ENCODE assay signal across 16 cellular contexts in genomic region chr2:39335930-39336329, GRCh38.
"Had no signal": no experiment of that assay in that cellular context is flagged by ENCODE, and none has a peak within 500 bp of the region (broad histone marks: within the 10 kb centered on the region; RNA-seq: fewer than 3 reads in every experiment).

No MANE protein-coding gene starts in this region.

- H3K4me1 ChIP-seq: lower lobe of right lung, pancreas had no signal

- H3K27ac ChIP-seq: heart right ventricle, lower lobe of right lung, pancreas, skin epidermis had no signal

- ATAC-seq: esophagus mucosa; left lobe of liver; lower lobe of right lung; natural killer cell treated with Interleukin-12 subunit alpha and Interleukin-12 subunit beta and Interleukin-15 and Interleukin-18, amount 100 ng/mL, for 72 hours; pancreas; sciatic nerve; stimulated activated naive B cell treated with anti-CD40 and anti-IgM and Interleukin-4, amounts not matched to agents 10 μg/mL and 1 μg/mL and 100 μg/mL, for 72 hours had no signal

- H3K27me3 ChIP-seq: heart right ventricle, pancreas had no signal

- H3K36me3 ChIP-seq: lower lobe of right lung, pancreas had no signal

- H3K4me3 ChIP-seq: heart right ventricle, lower lobe of right lung, pancreas, skin epidermis had no signal

- H3K9me3 ChIP-seq: heart right ventricle, lower lobe of right lung, pancreas had no signal

- DNase-seq: effector memory CD4-positive, alpha-beta T cell; heart right ventricle; hypothalamus; kidney glomerular epithelial cell; lower lobe of right lung; occipital lobe; pancreas; stimulated activated CD4-positive, alpha-beta T cell treated with anti-CD3 and anti-CD28 coated beads, Interleukin-2, amount 100 ng/mL, for 24 hours; stimulated activated CD4-positive, alpha-beta T cell treated with anti-CD3 and anti-CD28 coated beads, Interleukin-4, amount 100 ng/mL, for 4 hours; stimulated activated naive B cell treated with anti-CD40 and anti-IgM and Interleukin-4, amounts not matched to agents 10 μg/mL and 1 μg/mL and 100 μg/mL, for 72 hours; trophoblast cell had no signal
